ENCODE assay signal across 17 cellular contexts in the genomic region with DNA sequence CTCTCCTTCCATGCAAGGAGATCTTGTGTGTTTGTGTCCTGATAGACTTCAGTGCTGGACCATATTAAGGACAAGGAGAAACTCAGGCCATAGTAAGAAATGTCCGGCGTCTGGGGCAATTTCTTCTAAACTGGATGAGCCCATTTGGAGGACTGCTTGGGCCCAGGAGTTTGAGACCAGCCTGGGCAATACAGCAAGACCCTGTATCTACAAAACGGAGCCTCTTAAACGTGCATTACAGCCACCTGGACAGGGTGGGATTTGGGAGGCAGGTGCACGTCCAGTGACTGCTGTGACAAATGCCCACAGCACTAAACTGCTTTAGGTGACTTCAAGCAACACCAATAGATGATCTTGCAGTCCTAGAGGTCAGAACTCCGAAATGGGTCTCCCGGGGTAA.
DNase-seq lines count a peak whose midpoint lies in the region; ATAC-seq, FAIRE-seq and TF ChIP-seq lines count a peak whose summit lies in the region.
"Had no signal": no experiment of that assay in that cellular context is flagged by ENCODE, and none has a peak within 500 bp of the region (broad histone marks: within the 10 kb centered on the region; RNA-seq: fewer than 3 reads in every experiment).

No MANE protein-coding gene starts in this region.

- TF ChIP-seq CTCF in H1 (IDR thresholded peaks at IDR 0.05; ENCODE audit: control extremely low read depth in 1 of 3, insufficient read depth in 1 of 3, low read depth in 1 of 3, low read length in 3 of 3) (no peak), mesothelial cell of epicardium (IDR thresholded peaks at IDR 0.05; ENCODE audit: unreplicated experiment) (no peak), smooth muscle cell (IDR thresholded peaks at IDR 0.05; ENCODE audit: borderline replicate concordance, insufficient read depth, poor library complexity, severe bottlenecking) (no peak), heart left ventricle (IDR thresholded peaks at IDR 0.05) (no peak)

- H3K4me1 ChIP-seq in HUES6 (ENCODE audit: control insufficient read depth, insufficient read depth, low read length) (peaks cover 8% of the 10 kb centered on the region; the same call in 1 of the 2 replicates), H1 (replicated peaks in 1 of 4; ENCODE audit: control insufficient read depth in 3 of 4, insufficient read depth in 4 of 4, low read length in 3 of 4) (peaks cover under 1 to 7% (median 5%) of the 10 kb centered on the region in 4 experiments; a peak in 5 of 7 replicates), smooth muscle cell (ENCODE audit: low read depth) (no peaks in the 10 kb centered on the region), heart left ventricle (no peaks in the 10 kb centered on the region)
- H3K4me1 ChIP-seq: SJCRH30 had no signal

- H3K4ac ChIP-seq in H1 (replicated peaks; ENCODE audit: insufficient read length, low read depth, low read length): no peak overlapping the region

- DNase-seq in H1 (ENCODE audit: low read depth in 1 of 2, low spot score in 2 of 2): no peak
- DNase-seq in mesothelial cell of epicardium (ENCODE audit: low spot score in 2 of 2, unreplicated experiment in 2 of 2): no peak
- no peak for DNase-seq in smooth muscle cell (lab: John Stamatoyannopoulos, UW; ENCODE audit: unreplicated experiment)
- no peak for DNase-seq in activated CD4-positive, alpha-beta T cell treated with anti-CD3 and anti-CD28 coated beads, Interleukin-2, amount 50 U/mL, for 48 hours
- DNase-seq in heart left ventricle: no peak
- DNase-seq: Calu3; CD4-positive, alpha-beta memory T cell; GOT3; NCI-H1417 treated with DMSO at 0.1 percent for 48 hours; NCI-H187 treated with DMSO at 0.1 percent for 48 hours; NCI-H345; NCI-H524 treated with DMSO at 0.1 percent for 48 hours; SJCRH30 had no signal

- H3K4me1 Mint-ChIP-seq in mesothelial cell of epicardium: peaks cover 29% of the 10 kb centered on the region

- H3K79me1 ChIP-seq in H1 (ENCODE audit: low read depth, low read length): peaks cover 3% of the 10 kb centered on the region; the same call in 1 of the 2 replicates

- peaks cover 11% of the 10 kb centered on the region; the same call in 1 of the 2 replicates for H3K23me2 ChIP-seq in H1 (ENCODE audit: low read depth, low read length)

- no peak overlapping the region for H4K8ac ChIP-seq in H1 (ENCODE audit: extremely low read depth, insufficient read depth, low read length)

- H3K9ac ChIP-seq in HUES6 (ENCODE audit: low read length) (peak overlapping the region; percentile 32), H1 (replicated peaks in 1 of 4; ENCODE audit: extremely low read depth in 1 of 4, low read depth in 3 of 4, low read length in 3 of 4) (no peak overlapping the region; a peak in 1 of 7 replicates), smooth muscle cell (ENCODE audit: low read depth) (no peak overlapping the region)
- H3K9ac ChIP-seq: BLaER1 had no signal

- no peak overlapping the region for H3K56ac ChIP-seq in H1 (replicated peaks; ENCODE audit: insufficient read length, low read depth, low read length)

- FAIRE-seq in H1 (lab: Jason Lieb, UNC): no peak
- FAIRE-seq: GM12891 had no signal

- H3K36me3 Mint-ChIP-seq in mesothelial cell of epicardium: peaks cover 8% of the 10 kb centered on the region

- TF ChIP-seq POLR2A in H1 (IDR thresholded peaks at IDR 0.05; ENCODE audit: control extremely low read depth in 1 of 2, low read depth in 2 of 2, low read length in 2 of 2) (no peak), heart left ventricle (IDR thresholded peaks at IDR 0.05) (no peak)

- H3K4me3 Mint-ChIP-seq in mesothelial cell of epicardium: peak overlapping the region; percentile 58
- H3K4me3 Mint-ChIP-seq: CD4-positive, alpha-beta memory T cell had no signal

- TF ChIP-seq EP300 in H1 (IDR thresholded peaks at IDR 0.05; ENCODE audit: borderline replicate concordance in 1 of 2, low read depth in 2 of 2, low read length in 2 of 2): no peak

- H4K20me1 ChIP-seq in H1 (replicated peaks in 1 of 2; ENCODE audit: control insufficient read depth in 1 of 2, insufficient read depth in 2 of 2, low read length in 2 of 2) (peaks cover 0 to 2% of the 10 kb centered on the region in 2 experiments), smooth muscle cell (ENCODE audit: low read depth) (no peaks in the 10 kb centered on the region)
- H4K20me1 ChIP-seq: BLaER1 had no signal

- H3K9me3 ChIP-seq in HUES6 (ENCODE audit: control insufficient read depth, insufficient read depth, low read depth, low read length): peaks cover 30% of the 10 kb centered on the region
- H3K9me3 ChIP-seq in H1 (ENCODE audit: insufficient read depth in 2 of 2, low read depth in 1 of 2, low read length in 1 of 2): peaks cover 11 to 12% of the 10 kb centered on the region in 2 experiments
- H3K9me3 ChIP-seq in smooth muscle cell (replicated peaks; ENCODE audit: low read depth): no peaks in the 10 kb centered on the region
- H3K9me3 ChIP-seq in heart left ventricle: peaks cover 0 to 13% (median 2%) of the 10 kb centered on the region in 12 donors
- H3K9me3 ChIP-seq: SJCRH30 had no signal

- H2BK20ac ChIP-seq in H1 (ENCODE audit: low read length): 0 out of 2 replicates have a peak overlapping the region, but pooled peaks have one; percentile 87

- H2BK5ac ChIP-seq in H1 (ENCODE audit: low read depth, low read length): no peak overlapping the region; the same call in 1 of the 2 replicates

- H3K4me2 ChIP-seq in H1 (ENCODE audit: insufficient read depth in 1 of 2, low read depth in 2 of 2, low read length in 2 of 2): peak overlapping the region; percentile 28 to 39; a peak in 2 of 4 replicates
- peak overlapping the region; percentile 80 for H3K4me2 ChIP-seq in smooth muscle cell
- H3K4me2 ChIP-seq: BLaER1 had no signal

- no peak overlapping the region for H2AK5ac ChIP-seq in H1 (ENCODE audit: low read depth, low read length)

- no peak overlapping the region for H2BK15ac ChIP-seq in H1 (ENCODE audit: low read length)

- H3K9me3 Mint-ChIP-seq in mesothelial cell of epicardium: peaks cover 9% of the 10 kb centered on the region

- intact Hi-C loops in heart left ventricle (cut with DNase I): no loop called here

- peak overlapping the region; percentile 77 for H3K27ac Mint-ChIP-seq in mesothelial cell of epicardium
- H3K27ac Mint-ChIP-seq: CD4-positive, alpha-beta memory T cell had no signal

- peak overlapping the region; percentile 23; the same call in 1 of the 2 replicates for H3K4me3 ChIP-seq in HUES6 (ENCODE audit: low read depth, low read length)
- no peak overlapping the region for H3K4me3 ChIP-seq in H1 (ENCODE audit: extremely low read depth in 1 of 4, insufficient read depth in 2 of 4, low read depth in 3 of 4, low read length in 4 of 4)
- H3K4me3 ChIP-seq in smooth muscle cell: peak overlapping the region; percentile 39
- no peak overlapping the region for H3K4me3 ChIP-seq in heart left ventricle
- H3K4me3 ChIP-seq: BLaER1, SJCRH30 had no signal

- 85% methylated on average over 7 of the region's 7 CpGs; no CpG with 5 or more reads in 1 of the 2 experiments for WGBS in H1 (ENCODE audit: extremely low coverage in 1 of 2, insufficient coverage in 1 of 2, insufficient read length in 1 of 2, insufficient replicate concordance in 2 of 2, low coverage in 1 of 2, low lambda C conversion rate in 2 of 2, missing lambda C conversion rate in 1 of 2), 2 experiments
- WGBS in smooth muscle cell (ENCODE audit: low lambda C conversion rate): 82% methylated on average over 7 of the region's 7 CpGs
- WGBS in heart left ventricle, 4 donors: 73 to 82% (median 80%) methylated on average over 7 of the region's 7 CpGs

- no peak overlapping the region for H3K14ac ChIP-seq in H1 (ENCODE audit: insufficient read length)

- H3K23ac ChIP-seq in H1 (ENCODE audit: insufficient read length): no peak overlapping the region

- no peak overlapping the region for H4K5ac ChIP-seq in H1 (ENCODE audit: insufficient read length, low read depth, low read length)

- H3K27me3 Mint-ChIP-seq in mesothelial cell of epicardium (ENCODE audit: low read depth): no peaks in the 10 kb centered on the region
- H3K27me3 Mint-ChIP-seq: CD4-positive, alpha-beta memory T cell had no signal

- no peak overlapping the region for H3K27ac ChIP-seq in HUES6 (ENCODE audit: low read depth, low read length)
- no peak overlapping the region for H3K27ac ChIP-seq in H1 (ENCODE audit: low read depth, low read length)
- H3K27ac ChIP-seq in smooth muscle cell (ENCODE audit: low read depth): no peak overlapping the region
- no peak overlapping the region for H3K27ac ChIP-seq in heart left ventricle
- H3K27ac ChIP-seq: BLaER1, SJCRH30 had no signal

- POLR2A ChIA-PET in H1 (lab: Charles Lee; ENCODE audit: partially characterized antibody): no interaction called here

- CTCF ChIA-PET in H1 (lab: Charles Lee; ENCODE audit: partially characterized antibody): no interaction called here

- H4K91ac ChIP-seq in H1 (replicated peaks; ENCODE audit: insufficient read length, low read length): no peak overlapping the region

- H2BK120ac ChIP-seq in H1 (replicated peaks; ENCODE audit: low read depth, low read length): no peak overlapping the region

- peak overlapping the region; percentile 41; the same call in 1 of the 2 replicates for H2BK12ac ChIP-seq in H1 (ENCODE audit: low read depth, low read length)

- no peak for TF ChIP-seq RAD21 in H1 (IDR thresholded peaks at IDR 0.05 in 1 of 2, conservative IDR thresholded peaks at IDR 0.05 in 1 of 2; ENCODE audit: low read depth in 2 of 2, low read length in 2 of 2)

- H3F3A ChIP-seq in smooth muscle cell (ENCODE audit: low read depth): no peaks in the 10 kb centered on the region

- H2AFZ ChIP-seq in H1 (ENCODE audit: low read length): no peak overlapping the region
- no peak overlapping the region for H2AFZ ChIP-seq in smooth muscle cell (ENCODE audit: low read depth)

- H3K27me3 ChIP-seq in HUES6 (ENCODE audit: control insufficient read depth, insufficient read depth, low read length) (no peaks in the 10 kb centered on the region), H1 (replicated peaks in 1 of 4; ENCODE audit: control insufficient read depth in 3 of 4, extremely low read depth in 1 of 4, insufficient read depth in 3 of 4, low read length in 3 of 4) (no peaks in the 10 kb centered on the region), smooth muscle cell (ENCODE audit: low read depth) (no peaks in the 10 kb centered on the region), heart left ventricle (no peaks in the 10 kb centered on the region)
- H3K27me3 ChIP-seq: BLaER1, SJCRH30 had no signal

- ATAC-seq in HG02571 (IDR thresholded peaks at IDR 0.05; ENCODE audit: unreplicated experiment) (no peak), heart left ventricle (no peak)

- H3K18ac ChIP-seq in H1 (ENCODE audit: extremely low read depth, low read length): no peak overlapping the region

- H3K36me3 ChIP-seq in HUES6 (ENCODE audit: control insufficient read depth, insufficient read depth, low read length) (no peaks in the 10 kb centered on the region), H1 (ENCODE audit: control insufficient read depth in 2 of 4, insufficient read depth in 4 of 4, low read length in 3 of 4) (no peaks in the 10 kb centered on the region), smooth muscle cell (ENCODE audit: low read depth) (no peaks in the 10 kb centered on the region), heart left ventricle (no peaks in the 10 kb centered on the region)
- H3K36me3 ChIP-seq: SJCRH30 had no signal

- H3K79me2 ChIP-seq in H1 (ENCODE audit: control insufficient read depth in 1 of 2, insufficient read depth in 2 of 2, low read length in 2 of 2) (no peaks in the 10 kb centered on the region), smooth muscle cell (ENCODE audit: low read depth) (no peaks in the 10 kb centered on the region)

Comparison
In these comparisons a context has a peak if more than half of its experiments do, and no peak if none do; other contexts are left out.
1. H3K4me3 ChIP-seq: peak in HUES6 (single experiment) and smooth muscle cell (single experiment); none in H1 (0 of 4) and heart left ventricle (0 of 12).